ENCODE assay signal across 2 cellular contexts in the genomic region with DNA sequence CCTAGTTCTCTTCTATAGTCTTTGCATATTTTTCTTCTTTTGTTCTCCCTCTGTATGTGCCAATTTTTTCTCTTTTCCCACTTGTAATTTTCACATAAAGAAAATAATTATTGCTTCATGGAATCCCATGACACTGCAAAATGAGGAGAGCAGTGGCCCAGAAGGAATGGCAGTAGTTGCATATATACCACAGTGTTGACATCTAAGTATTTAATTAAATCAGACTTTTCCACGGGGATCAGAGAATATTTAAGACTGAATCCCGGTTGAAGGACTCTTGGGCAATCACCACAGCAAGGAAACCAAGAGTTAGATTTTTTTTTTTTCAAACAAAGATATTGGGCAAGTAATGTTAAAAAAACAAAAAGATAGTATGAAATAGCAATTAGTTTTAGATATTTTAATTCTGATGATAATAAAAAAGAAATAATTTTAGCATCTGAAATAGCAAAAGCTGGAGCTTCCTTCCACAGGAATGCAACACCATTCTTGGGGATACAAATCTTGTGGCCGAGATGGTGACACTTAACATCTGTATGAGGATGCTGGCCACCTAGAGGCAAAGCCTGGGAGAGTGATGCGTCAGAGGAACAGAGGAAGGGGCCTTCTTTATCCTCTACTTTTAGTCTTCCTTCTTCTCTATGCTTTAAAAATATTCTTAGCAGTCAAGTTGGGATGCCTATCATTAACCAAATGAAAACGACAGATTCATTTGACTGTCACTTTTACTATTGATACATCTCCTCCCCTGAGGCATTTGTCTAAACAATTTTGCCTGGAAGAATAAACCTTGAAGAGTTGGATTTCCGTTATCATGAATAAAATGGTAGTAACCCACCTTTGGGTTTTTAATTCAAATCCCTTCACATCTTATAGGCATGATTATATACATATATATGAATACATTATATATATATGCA.
TF ChIP-seq lines count a peak whose summit lies in the region.

No MANE protein-coding gene starts in this region.

TF ChIP-seq in SK-N-SH, 30 proteins besides CTCF, POLR2A, EP300 and RAD21 (continued from another document):
- TF ChIP-seq, protein P1, sequence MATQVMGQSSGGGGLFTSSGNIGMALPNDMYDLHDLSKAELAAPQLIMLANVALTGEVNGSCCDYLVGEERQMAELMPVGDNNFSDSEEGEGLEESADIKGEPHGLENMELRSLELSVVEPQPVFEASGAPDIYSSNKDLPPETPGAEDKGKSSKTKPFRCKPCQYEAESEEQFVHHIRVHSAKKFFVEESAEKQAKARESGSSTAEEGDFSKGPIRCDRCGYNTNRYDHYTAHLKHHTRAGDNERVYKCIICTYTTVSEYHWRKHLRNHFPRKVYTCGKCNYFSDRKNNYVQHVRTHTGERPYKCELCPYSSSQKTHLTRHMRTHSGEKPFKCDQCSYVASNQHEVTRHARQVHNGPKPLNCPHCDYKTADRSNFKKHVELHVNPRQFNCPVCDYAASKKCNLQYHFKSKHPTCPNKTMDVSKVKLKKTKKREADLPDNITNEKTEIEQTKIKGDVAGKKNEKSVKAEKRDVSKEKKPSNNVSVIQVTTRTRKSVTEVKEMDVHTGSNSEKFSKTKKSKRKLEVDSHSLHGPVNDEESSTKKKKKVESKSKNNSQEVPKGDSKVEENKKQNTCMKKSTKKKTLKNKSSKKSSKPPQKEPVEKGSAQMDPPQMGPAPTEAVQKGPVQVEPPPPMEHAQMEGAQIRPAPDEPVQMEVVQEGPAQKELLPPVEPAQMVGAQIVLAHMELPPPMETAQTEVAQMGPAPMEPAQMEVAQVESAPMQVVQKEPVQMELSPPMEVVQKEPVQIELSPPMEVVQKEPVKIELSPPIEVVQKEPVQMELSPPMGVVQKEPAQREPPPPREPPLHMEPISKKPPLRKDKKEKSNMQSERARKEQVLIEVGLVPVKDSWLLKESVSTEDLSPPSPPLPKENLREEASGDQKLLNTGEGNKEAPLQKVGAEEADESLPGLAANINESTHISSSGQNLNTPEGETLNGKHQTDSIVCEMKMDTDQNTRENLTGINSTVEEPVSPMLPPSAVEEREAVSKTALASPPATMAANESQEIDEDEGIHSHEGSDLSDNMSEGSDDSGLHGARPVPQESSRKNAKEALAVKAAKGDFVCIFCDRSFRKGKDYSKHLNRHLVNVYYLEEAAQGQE (IDR thresholded peaks at IDR 0.05; ENCODE audit: low read depth, low read length): no peak
- TF ChIP-seq ELF1 (IDR thresholded peaks at IDR 0.05): no peak

TF ChIP-seq in SK-N-SH treated with all-trans-retinoic acid at 6 μM for 48 hours, 23 proteins besides CTCF, POLR2A, EP300 and RAD21 (continued from another document):
- TF ChIP-seq, protein P2, sequence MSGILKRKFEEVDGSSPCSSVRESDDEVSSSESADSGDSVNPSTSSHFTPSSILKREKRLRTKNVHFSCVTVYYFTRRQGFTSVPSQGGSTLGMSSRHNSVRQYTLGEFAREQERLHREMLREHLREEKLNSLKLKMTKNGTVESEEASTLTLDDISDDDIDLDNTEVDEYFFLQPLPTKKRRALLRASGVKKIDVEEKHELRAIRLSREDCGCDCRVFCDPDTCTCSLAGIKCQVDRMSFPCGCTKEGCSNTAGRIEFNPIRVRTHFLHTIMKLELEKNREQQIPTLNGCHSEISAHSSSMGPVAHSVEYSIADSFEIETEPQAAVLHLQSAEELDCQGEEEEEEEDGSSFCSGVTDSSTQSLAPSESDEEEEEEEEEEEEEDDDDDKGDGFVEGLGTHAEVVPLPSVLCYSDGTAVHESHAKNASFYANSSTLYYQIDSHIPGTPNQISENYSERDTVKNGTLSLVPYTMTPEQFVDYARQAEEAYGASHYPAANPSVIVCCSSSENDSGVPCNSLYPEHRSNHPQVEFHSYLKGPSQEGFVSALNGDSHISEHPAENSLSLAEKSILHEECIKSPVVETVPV (CRISPR knock-in tag; IDR thresholded peaks at IDR 0.05): no peak
- TF ChIP-seq OSR1 (CRISPR knock-in tag; IDR thresholded peaks at IDR 0.05) (no peak), ZNF8 (CRISPR knock-in tag; IDR thresholded peaks at IDR 0.05) (no peak), SNAI2 (CRISPR knock-in tag; IDR thresholded peaks at IDR 0.05) (no peak), TOX (CRISPR knock-in tag; IDR thresholded peaks at IDR 0.05; ENCODE audit: borderline replicate concordance) (no peak), CSDC2 (CRISPR knock-in tag; IDR thresholded peaks at IDR 0.05) (no peak), ZFP3 (CRISPR knock-in tag; IDR thresholded peaks at IDR 0.05) (no peak)
- TF ChIP-seq, protein P3, sequence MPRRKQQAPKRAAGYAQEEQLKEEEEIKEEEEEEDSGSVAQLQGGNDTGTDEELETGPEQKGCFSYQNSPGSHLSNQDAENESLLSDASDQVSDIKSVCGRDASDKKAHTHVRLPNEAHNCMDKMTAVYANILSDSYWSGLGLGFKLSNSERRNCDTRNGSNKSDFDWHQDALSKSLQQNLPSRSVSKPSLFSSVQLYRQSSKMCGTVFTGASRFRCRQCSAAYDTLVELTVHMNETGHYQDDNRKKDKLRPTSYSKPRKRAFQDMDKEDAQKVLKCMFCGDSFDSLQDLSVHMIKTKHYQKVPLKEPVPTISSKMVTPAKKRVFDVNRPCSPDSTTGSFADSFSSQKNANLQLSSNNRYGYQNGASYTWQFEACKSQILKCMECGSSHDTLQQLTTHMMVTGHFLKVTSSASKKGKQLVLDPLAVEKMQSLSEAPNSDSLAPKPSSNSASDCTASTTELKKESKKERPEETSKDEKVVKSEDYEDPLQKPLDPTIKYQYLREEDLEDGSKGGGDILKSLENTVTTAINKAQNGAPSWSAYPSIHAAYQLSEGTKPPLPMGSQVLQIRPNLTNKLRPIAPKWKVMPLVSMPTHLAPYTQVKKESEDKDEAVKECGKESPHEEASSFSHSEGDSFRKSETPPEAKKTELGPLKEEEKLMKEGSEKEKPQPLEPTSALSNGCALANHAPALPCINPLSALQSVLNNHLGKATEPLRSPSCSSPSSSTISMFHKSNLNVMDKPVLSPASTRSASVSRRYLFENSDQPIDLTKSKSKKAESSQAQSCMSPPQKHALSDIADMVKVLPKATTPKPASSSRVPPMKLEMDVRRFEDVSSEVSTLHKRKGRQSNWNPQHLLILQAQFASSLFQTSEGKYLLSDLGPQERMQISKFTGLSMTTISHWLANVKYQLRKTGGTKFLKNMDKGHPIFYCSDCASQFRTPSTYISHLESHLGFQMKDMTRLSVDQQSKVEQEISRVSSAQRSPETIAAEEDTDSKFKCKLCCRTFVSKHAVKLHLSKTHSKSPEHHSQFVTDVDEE (CRISPR knock-in tag; IDR thresholded peaks at IDR 0.05): no peak
